ENCODE assay signal across 9 cellular contexts in genomic region chr5:79133657-79134451, GRCh38. TPM values are rescaled to one million over a fixed set of nuclear protein-coding genes. Genes with fewer than 3 reads are reported as not detected.
DNase-seq lines count a peak whose midpoint lies in the region; ATAC-seq, FAIRE-seq and TF ChIP-seq lines count a peak whose summit lies in the region.
"Had no signal": no experiment of that assay in that cellular context is flagged by ENCODE, and none has a peak within 500 bp of the region (broad histone marks: within the 10 kb centered on the region; RNA-seq: fewer than 3 reads in every experiment).

No MANE protein-coding gene starts in this region.

- H3K9me3 Mint-ChIP-seq in mesothelial cell of epicardium = no peaks in the 10 kb centered on the region
- H3K9me3 Mint-ChIP-seq: IgD-negative memory B cell had no signal

- peak overlapping the region; percentile 77 for H3K4me3 Mint-ChIP-seq in mesothelial cell of epicardium

- H3K36me3 Mint-ChIP-seq in mesothelial cell of epicardium = no peaks in the 10 kb centered on the region
- H3K36me3 Mint-ChIP-seq: IgD-negative memory B cell had no signal

- ATAC-seq in HG03378 (IDR thresholded peaks at IDR 0.05; ENCODE audit: unreplicated experiment) = peak; percentile 42

- peaks cover 14% of the 10 kb centered on the region for H3K4me1 Mint-ChIP-seq in mesothelial cell of epicardium

- peak overlapping the region; percentile 92 for H3K27ac Mint-ChIP-seq in mesothelial cell of epicardium

- TF ChIP-seq CTCF in mesothelial cell of epicardium (IDR thresholded peaks at IDR 0.05; ENCODE audit: unreplicated experiment) = peak; percentile 33

- FAIRE-seq in endometrium (lab: Jason Lieb, UNC) = peak; percentile 91

- no peaks in the 10 kb centered on the region for H3K27me3 Mint-ChIP-seq in mesothelial cell of epicardium (ENCODE audit: low read depth)

- peak in 11 of 14 donors; percentile 9 to 46 (median 25) for DNase-seq in C1 segment of cervical spinal cord (lab: John Stamatoyannopoulos, UW)
- DNase-seq in NOMO-1 (lab: John Stamatoyannopoulos, UW; ENCODE audit: unreplicated experiment in 2 of 2) = peak; percentile 45 to 77
- peak; percentile 20 to 29 (median 23) for DNase-seq in activated CD8-positive, alpha-beta memory T cell treated with anti-CD3 and anti-CD28 coated beads for 48 hours (ENCODE audit: low read depth in 2 of 3, low spot score in 2 of 3)
- DNase-seq in mesothelial cell of epicardium (ENCODE audit: low spot score in 2 of 2, unreplicated experiment in 2 of 2) = peak in 1 of 2 experiments; percentile 77
- DNase-seq in stimulated activated CD8-positive, alpha-beta memory T cell treated with anti-CD3 and anti-CD28 coated beads, Interleukin-15, amount 100 ng/mL, for 4 hours (ENCODE audit: low read depth in 2 of 2) = peak; percentile 7 to 42
- no peak for DNase-seq in mesenteric fat pad (ENCODE audit: low spot score)

RNA-seq across cellular contexts. Expression of gene BHMT, which starts 22.2 kb away (rescaled TPM):
- total RNA-seq in mesothelial cell of epicardium (not detected in 3 replicates), mesenteric fat pad (1.9 TPM)
